Comparison of ENCODE assay signal across 7 cellular contexts in genomic region chr5:159207222-159207615, GRCh38. TPM values are rescaled to one million over a fixed set of nuclear protein-coding genes. Genes with fewer than 3 reads are reported as not detected.
DNase-seq lines count a peak whose midpoint lies in the region; ATAC-seq, FAIRE-seq and TF ChIP-seq lines count a peak whose summit lies in the region.

No MANE protein-coding gene starts in this region.

- no peak for TF ChIP-seq POLR2A in GM12891 (IDR thresholded peaks at IDR 0.05; ENCODE audit: low read depth, low read length)

- peaks cover 43% of the 10 kb centered on the region for H3K36me3 Mint-ChIP-seq in activated naive CD8-positive, alpha-beta T cell treated with anti-CD3 and anti-CD28 coated beads for 36 hours

- H3K4me3 ChIP-seq in HUES6 (ENCODE audit: low read depth, low read length) (peak overlapping the region; percentile 89), subcutaneous abdominal adipose tissue (ENCODE audit: low read depth in 1 of 5, low read length in 5 of 5) (peak overlapping the region; percentile 79 to 96 (median 92))

- ATAC-seq in GM18909 (IDR thresholded peaks at IDR 0.05; ENCODE audit: poor library complexity, unreplicated experiment): no peak

- H3K4me1 ChIP-seq in HUES6 (ENCODE audit: control insufficient read depth, insufficient read depth, low read length) (peaks cover 20% of the 10 kb centered on the region), subcutaneous abdominal adipose tissue (ENCODE audit: control insufficient read depth in 5 of 5, insufficient read depth in 5 of 5, low read length in 5 of 5) (peaks cover 2 to 53% (median 41%) of the 10 kb centered on the region in 5 donors)

- H3K9me3 ChIP-seq in HUES6 (ENCODE audit: control insufficient read depth, insufficient read depth, low read depth, low read length) (no peaks in the 10 kb centered on the region), subcutaneous abdominal adipose tissue (ENCODE audit: control insufficient read depth in 5 of 5, low read length in 5 of 5) (no peaks in the 10 kb centered on the region)

- H3K27ac Mint-ChIP-seq in activated naive CD8-positive, alpha-beta T cell treated with anti-CD3 and anti-CD28 coated beads for 36 hours: peak overlapping the region; percentile 100

- H3K27me3 ChIP-seq in HUES6 (ENCODE audit: control insufficient read depth, insufficient read depth, low read length): peaks cover 8% of the 10 kb centered on the region; the same call in 1 of the 2 replicates
- no peaks in the 10 kb centered on the region for H3K27me3 ChIP-seq in subcutaneous abdominal adipose tissue (ENCODE audit: control insufficient read depth in 5 of 5, insufficient read depth in 4 of 5, low read length in 5 of 5)

- no peaks in the 10 kb centered on the region for H3K27me3 Mint-ChIP-seq in activated naive CD8-positive, alpha-beta T cell treated with anti-CD3 and anti-CD28 coated beads for 36 hours

- no peak overlapping the region for H3K27ac ChIP-seq in HUES6 (ENCODE audit: low read depth, low read length)
- H3K27ac ChIP-seq in subcutaneous abdominal adipose tissue (ENCODE audit: low read depth, low read length): peak overlapping the region; percentile 89

- H3K9ac ChIP-seq in HUES6 (ENCODE audit: low read length) (peak overlapping the region; percentile 72), subcutaneous abdominal adipose tissue (ENCODE audit: low read length in 5 of 5) (peak overlapping the region; percentile 64 to 87 (median 73))

- peaks cover 63% of the 10 kb centered on the region for H3K4me1 Mint-ChIP-seq in activated naive CD8-positive, alpha-beta T cell treated with anti-CD3 and anti-CD28 coated beads for 36 hours

- H3K4me3 Mint-ChIP-seq in activated naive CD8-positive, alpha-beta T cell treated with anti-CD3 and anti-CD28 coated beads for 36 hours: peak overlapping the region; percentile 100

- FAIRE-seq in islet of Langerhans (lab: Jason Lieb, UNC): peak; percentile 65
- FAIRE-seq in GM12891 (lab: Jason Lieb, UNC): no peak

- H3K36me3 ChIP-seq in HUES6 (ENCODE audit: control insufficient read depth, insufficient read depth, low read length): no peaks in the 10 kb centered on the region
- no peaks in the 10 kb centered on the region for H3K36me3 ChIP-seq in subcutaneous abdominal adipose tissue (ENCODE audit: control insufficient read depth in 5 of 5, insufficient read depth in 5 of 5, low read length in 5 of 5)

- no peaks in the 10 kb centered on the region for H3K9me3 Mint-ChIP-seq in activated naive CD8-positive, alpha-beta T cell treated with anti-CD3 and anti-CD28 coated beads for 36 hours

- no peak for DNase-seq in activated naive CD8-positive, alpha-beta T cell treated with anti-CD3 and anti-CD28 coated beads for 36 hours
- no peak for DNase-seq in GM12891 (ENCODE audit: insufficient read length, low spot score)
- DNase-seq in putamen (ENCODE audit: low spot score): no peak

TF ChIP-seq in GM12891, 5 proteins besides CTCF, POLR2A, EP300 and RAD21:
- no peak for TF ChIP-seq POU2F2 (IDR thresholded peaks at IDR 0.05; ENCODE audit: low read depth, low read length)
- no peak for TF ChIP-seq SPI1 (IDR thresholded peaks at IDR 0.05; ENCODE audit: low read depth, low read length)
- TF ChIP-seq PAX5 (IDR thresholded peaks at IDR 0.05; ENCODE audit: insufficient read depth, low read length, severe bottlenecking): no peak
- no peak for TF ChIP-seq TAF1 (IDR thresholded peaks at IDR 0.05; ENCODE audit: low read depth, low read length)
- no peak for TF ChIP-seq POLR2AphosphoS5 (IDR thresholded peaks at IDR 0.05; ENCODE audit: low read depth, low read length)

RNA-seq across cellular contexts. Expression of gene RNF145, which starts 2.1 kb away (rescaled TPM):
- 10 to 100 TPM; 80.3 to 88.5 TPM for total RNA-seq in activated naive CD8-positive, alpha-beta T cell treated with anti-CD3 and anti-CD28 coated beads for 36 hours
- 19.1 TPM for polyA plus RNA-seq in GM12891 (2012; ENCODE audit: low read depth, missing spikeins)

RNA-seq across cellular contexts. Expression of gene UBLCP1, which starts 55.9 kb away (rescaled TPM):
- total RNA-seq in activated naive CD8-positive, alpha-beta T cell treated with anti-CD3 and anti-CD28 coated beads for 36 hours: 10 to 100 TPM; 40.4 to 42.3 TPM
- 16.9 TPM for polyA plus RNA-seq in GM12891 (2012; ENCODE audit: low read depth, missing spikeins)
